Comparison of ENCODE assay signal across 12 cellular contexts in the genomic region with DNA sequence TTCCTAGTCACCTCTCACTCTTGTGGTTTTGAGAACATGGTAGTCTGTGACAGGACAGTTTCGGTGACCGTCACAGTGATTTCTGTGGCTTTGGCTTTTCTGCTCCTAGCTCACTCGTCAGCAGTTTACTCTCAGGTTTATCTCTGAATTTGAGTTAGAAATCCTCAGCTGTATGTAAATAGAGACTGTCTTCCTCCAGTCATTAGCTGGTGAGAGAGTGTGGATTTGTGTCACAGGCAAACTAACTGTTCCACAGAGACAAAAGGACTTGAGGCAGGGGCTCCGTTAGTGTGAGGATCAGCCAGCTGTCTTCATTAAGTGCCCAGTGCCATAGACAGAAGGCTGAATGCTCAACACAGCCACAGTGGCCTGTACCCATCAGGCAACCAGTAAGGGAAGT.
DNase-seq lines count a peak whose midpoint lies in the region; ATAC-seq and TF ChIP-seq lines count a peak whose summit lies in the region.
"Had no signal": no experiment of that assay in that cellular context is flagged by ENCODE, and none has a peak within 500 bp of the region (broad histone marks: within the 10 kb centered on the region; RNA-seq: fewer than 3 reads in every experiment).

No MANE protein-coding gene starts in this region.

- no peak overlapping the region for H2BK15ac ChIP-seq in neuronal stem cell (ENCODE audit: low read length)

- no peak overlapping the region for H3K9ac ChIP-seq in neuronal stem cell (ENCODE audit: low read depth, low read length, poor library complexity)

- no peak overlapping the region for H3K4ac ChIP-seq in neuronal stem cell (ENCODE audit: low read length)

- no peaks in the 10 kb centered on the region for H3K9me3 ChIP-seq in neuronal stem cell (replicated peaks in 1 of 2; ENCODE audit: control insufficient read depth in 2 of 2, insufficient read depth in 1 of 2, low read depth in 1 of 2, low read length in 2 of 2)
- no peaks in the 10 kb centered on the region for H3K9me3 ChIP-seq in sigmoid colon
- H3K9me3 ChIP-seq: psoas muscle had no signal

- peak; percentile 84 for ATAC-seq in GM21515 (IDR thresholded peaks at IDR 0.05; ENCODE audit: unreplicated experiment)
- ATAC-seq: psoas muscle had no signal

- H3K27ac ChIP-seq in neuronal stem cell (replicated peaks; ENCODE audit: low read length) (no peak overlapping the region), sigmoid colon (no peak overlapping the region)
- H3K27ac ChIP-seq: psoas muscle had no signal

- H2BK12ac ChIP-seq in neuronal stem cell (ENCODE audit: low read length), result no peak overlapping the region

- TF ChIP-seq POLR2A in sigmoid colon (IDR thresholded peaks at IDR 0.05), result no peak

- peak; percentile 76 for DNase-seq in NCI-H748 (lab: John Stamatoyannopoulos, UW; ENCODE audit: unreplicated experiment)
- no peak for DNase-seq in NCI-H748 treated with DMSO at 0.1 percent for 48 hours (lab: John Stamatoyannopoulos, UW)
- DNase-seq in SK-MEL-5 (ENCODE audit: low read depth, low spot score), result peak; percentile 12
- no peak for DNase-seq in neuronal stem cell (ENCODE audit: low spot score)
- DNase-seq in ureter (ENCODE audit: low spot score), result no peak
- DNase-seq in sigmoid colon, result no peak
- DNase-seq in NCI-H2227 (lab: John Stamatoyannopoulos, UW; ENCODE audit: unreplicated experiment), result no peak
- DNase-seq: effector CD4-positive, alpha-beta T cell; HCEC 1CT; MV-4-11; psoas muscle had no signal

- H3K36me3 ChIP-seq in neuronal stem cell (replicated peaks in 1 of 2; ENCODE audit: control insufficient read depth in 2 of 2, insufficient read depth in 2 of 2, low read length in 2 of 2), result no peaks in the 10 kb centered on the region
- H3K36me3 ChIP-seq in sigmoid colon, result no peaks in the 10 kb centered on the region

- H3K4me3 ChIP-seq in neuronal stem cell (ENCODE audit: low read length in 2 of 2) (no peak overlapping the region), sigmoid colon (no peak overlapping the region)
- H3K4me3 ChIP-seq: psoas muscle had no signal

- intact Hi-C loops in sigmoid colon (cut with DNase I), result no loop called here

- WGBS in neuronal stem cell (ENCODE audit: extremely low coverage in 2 of 2, insufficient read length in 2 of 2, insufficient replicate concordance in 1 of 2), 2 donors, result no CpG with 5 or more reads among the region's 4 CpGs
- 69 to 81% methylated on average over 4 of the region's 4 CpGs for WGBS in sigmoid colon, 2 donors

- H2AFZ ChIP-seq in neuronal stem cell (ENCODE audit: low read length), result peak overlapping the region; percentile 10

- H3K27me3 ChIP-seq in neuronal stem cell (ENCODE audit: control insufficient read depth in 3 of 3, insufficient read depth in 3 of 3, low read depth in 1 of 3, low read length in 3 of 3) (no peaks in the 10 kb centered on the region), sigmoid colon (no peaks in the 10 kb centered on the region)

- no peak for TF ChIP-seq CTCF in sigmoid colon (IDR thresholded peaks at IDR 0.05)

- H3K79me1 ChIP-seq in neuronal stem cell (ENCODE audit: low read depth, low read length), result no peaks in the 10 kb centered on the region

- no peak overlapping the region for H3K23ac ChIP-seq in neuronal stem cell (ENCODE audit: low read depth, low read length, poor library complexity)

- H3K4me2 ChIP-seq in neuronal stem cell (ENCODE audit: insufficient read depth, low read length, poor library complexity, severe bottlenecking), result no peak overlapping the region

- no peak overlapping the region for H2AK5ac ChIP-seq in neuronal stem cell (ENCODE audit: low read depth, low read length)

- H3K14ac ChIP-seq in neuronal stem cell (ENCODE audit: low read length), result no peak overlapping the region

- H3K18ac ChIP-seq in neuronal stem cell (ENCODE audit: low read length), result no peak overlapping the region

- H2BK5ac ChIP-seq in neuronal stem cell (ENCODE audit: low read length), result no peak overlapping the region

- H4K8ac ChIP-seq in neuronal stem cell (ENCODE audit: low read depth, low read length), result no peak overlapping the region

- peaks cover 4 to 10% of the 10 kb centered on the region in 2 donors for H3K4me1 ChIP-seq in neuronal stem cell (ENCODE audit: control insufficient read depth in 2 of 2, insufficient read depth in 1 of 2, low read depth in 1 of 2, low read length in 2 of 2)
- H3K4me1 ChIP-seq in sigmoid colon, result peaks cover 0 to 4% (median 0%) of the 10 kb centered on the region in 4 donors

- H2BK120ac ChIP-seq in neuronal stem cell (ENCODE audit: low read depth, low read length), result no peak overlapping the region

- in situ Hi-C loops in SK-MEL-5 (cut with HindIII; ENCODE audit: low pct_unique_long_range_greater_than_20kb, low sequenced_read_pairs), result no loop called here

- H4K91ac ChIP-seq in neuronal stem cell (ENCODE audit: low read depth, low read length, poor library complexity), result no peak overlapping the region

- no peak for TF ChIP-seq EP300 in sigmoid colon (IDR thresholded peaks at IDR 0.05)

Comparison
In these comparisons a context has a peak if more than half of its experiments do, and no peak if none do; other contexts are left out.
1. DNase-seq: peak in NCI-H748 (single experiment) and SK-MEL-5 (single experiment); none in NCI-H748 treated with DMSO at 0.1 percent for 48 hours (single experiment), neuronal stem cell (single experiment), ureter (single experiment), sigmoid colon (single experiment) and NCI-H2227 (single experiment).